ENCODE assay signal across 8 cellular contexts in the genomic region with DNA sequence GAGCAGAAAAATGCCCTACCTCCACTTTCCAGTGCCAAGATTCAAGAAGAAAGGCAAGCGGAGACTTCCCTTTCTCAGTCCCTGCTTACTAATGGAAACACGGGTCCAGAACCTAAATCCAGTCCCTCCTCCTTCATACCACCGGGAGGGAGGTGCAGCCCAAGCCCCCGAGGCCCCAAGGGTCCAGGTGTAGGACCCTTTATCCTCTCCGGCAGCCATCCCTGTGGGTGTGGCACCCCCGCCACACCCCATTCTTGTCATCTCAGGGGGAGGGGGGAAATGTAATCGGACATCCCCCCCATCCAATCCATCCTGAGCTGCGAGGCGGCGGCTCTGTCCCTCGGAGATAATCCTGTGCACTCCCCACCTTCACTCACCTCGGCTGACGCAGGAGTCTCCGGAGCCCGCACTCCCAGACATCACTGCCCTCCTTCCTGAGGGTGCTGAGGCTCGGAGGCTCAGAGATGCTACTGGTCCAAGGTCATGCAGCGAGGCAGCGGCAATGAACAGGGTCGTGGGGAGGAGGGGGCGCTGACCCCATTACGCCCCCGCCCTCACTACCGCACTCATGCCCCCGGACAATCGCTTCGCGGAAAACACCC. TPM values are rescaled to one million over a fixed set of nuclear protein-coding genes. Genes with fewer than 3 reads are reported as not detected.
DNase-seq lines count a peak whose midpoint lies in the region; ATAC-seq, FAIRE-seq and TF ChIP-seq lines count a peak whose summit lies in the region.

No MANE protein-coding gene starts in this region.

- TF ChIP-seq CTCF in GM12865 (IDR thresholded peaks at IDR 0.05; ENCODE audit: insufficient read depth, low read depth, low read length, missing control alignments), result no peak
- no peak for TF ChIP-seq CTCF in OCI-LY1 (IDR thresholded peaks at IDR 0.05; ENCODE audit: low read length)
- no peak for TF ChIP-seq CTCF in neural crest cell (conservative IDR thresholded peaks at IDR 0.05)

- H3K36me3 Mint-ChIP-seq in effector memory CD8-positive, alpha-beta T cell (ENCODE audit: insufficient read depth), result peaks cover 24% of the 10 kb centered on the region
- no peaks in the 10 kb centered on the region for H3K36me3 Mint-ChIP-seq in neural crest cell (ENCODE audit: low read depth)

- peak overlapping the region; percentile 91 for H3K4me2 ChIP-seq in OCI-LY1 (ENCODE audit: low read length)

- no peak overlapping the region for H2AFZ ChIP-seq in OCI-LY1 (ENCODE audit: low read length)

- no peak for DNase-seq in GM12865 (ENCODE audit: low read depth)
- DNase-seq in effector memory CD8-positive, alpha-beta T cell, result no peak
- no peak for DNase-seq in neural crest cell (ENCODE audit: low read depth, low spot score)
- DNase-seq in AG08396 (ENCODE audit: low spot score), result no peak
- DNase-seq in HTR-8/SVneo (ENCODE audit: insufficient read length, low spot score), result no peak

- H3K9ac ChIP-seq in OCI-LY1 (ENCODE audit: low read length), result peak overlapping the region; percentile 94

- no peaks in the 10 kb centered on the region for H3K27me3 Mint-ChIP-seq in effector memory CD8-positive, alpha-beta T cell
- H3K27me3 Mint-ChIP-seq in neural crest cell (ENCODE audit: low read depth), result no peaks in the 10 kb centered on the region

- H3K4me3 Mint-ChIP-seq in effector memory CD8-positive, alpha-beta T cell, result peak overlapping the region; percentile 89 to 90
- H3K4me3 Mint-ChIP-seq in neural crest cell, result peak overlapping the region; percentile 88

- H3K9me2 ChIP-seq in OCI-LY1 (ENCODE audit: low read depth, low read length), result no peaks in the 10 kb centered on the region

- H3K9me3 ChIP-seq in OCI-LY1 (ENCODE audit: low read length), result no peaks in the 10 kb centered on the region

- no peak for FAIRE-seq in HTR-8/SVneo (lab: Jason Lieb, UNC)

- no peak for ATAC-seq in effector memory CD8-positive, alpha-beta T cell (replicated peaks)
- no peak for ATAC-seq in HG03571 (IDR thresholded peaks at IDR 0.05; ENCODE audit: unreplicated experiment)
- ATAC-seq in activated CD4-positive, CD25-positive, alpha-beta regulatory T cell treated with anti-CD3 and anti-CD28 coated beads, Interleukin-2, amount 50 U/mL, for 24 hours, result no peak

- no peaks in the 10 kb centered on the region for H3K27me3 ChIP-seq in OCI-LY1 (ENCODE audit: insufficient read depth, low read length)

- H3K9me3 Mint-ChIP-seq in effector memory CD8-positive, alpha-beta T cell, result no peaks in the 10 kb centered on the region
- no peaks in the 10 kb centered on the region for H3K9me3 Mint-ChIP-seq in neural crest cell

- H3K79me2 ChIP-seq in OCI-LY1 (ENCODE audit: insufficient read depth, low read length), result no peaks in the 10 kb centered on the region

- H3K4me1 ChIP-seq in OCI-LY1 (ENCODE audit: insufficient read depth, low read length, severe bottlenecking), result peaks cover 24% of the 10 kb centered on the region

- H3K27ac ChIP-seq in OCI-LY1 (ENCODE audit: low read depth, low read length, poor library complexity, severe bottlenecking), result no peak overlapping the region

- H4K20me1 ChIP-seq in OCI-LY1 (ENCODE audit: insufficient read depth, low read length), result no peaks in the 10 kb centered on the region

- peaks cover 2% of the 10 kb centered on the region; the same call in 1 of the 2 replicates for H3K36me3 ChIP-seq in OCI-LY1 (ENCODE audit: insufficient read depth, low read length)

- peak overlapping the region; percentile 35 to 96 for H3K27ac Mint-ChIP-seq in effector memory CD8-positive, alpha-beta T cell
- H3K27ac Mint-ChIP-seq in neural crest cell (ENCODE audit: unreplicated experiment), result peak overlapping the region; percentile 27

- H3K4me3 ChIP-seq in GM12865 (ENCODE audit: low read depth, low read length), result peak overlapping the region; percentile 97
- H3K4me3 ChIP-seq in OCI-LY1 (ENCODE audit: low read depth, low read length, poor library complexity, severe bottlenecking), result peak overlapping the region; percentile 83

- no peaks in the 10 kb centered on the region for H3F3A ChIP-seq in OCI-LY1 (ENCODE audit: insufficient read depth, low read length)

- peaks cover 14 to 26% of the 10 kb centered on the region in 2 donors for H3K4me1 Mint-ChIP-seq in effector memory CD8-positive, alpha-beta T cell (ENCODE audit: low read depth in 2 of 2)
- H3K4me1 Mint-ChIP-seq in neural crest cell, result peaks cover 36% of the 10 kb centered on the region

RNA-seq across cellular contexts. Expression of a gene that starts 0.6 kb away (rescaled TPM):
- total RNA-seq in neural crest cell, result 86.0 and 93.0 TPM in 2 replicates

RNA-seq across cellular contexts. Expression of a gene that starts 14.3 kb away (rescaled TPM):
- total RNA-seq in neural crest cell, result 0.54 and 0.55 TPM in 2 replicates

RNA-seq across cellular contexts. Expression of a gene that starts 19.6 kb away (rescaled TPM):
- total RNA-seq in neural crest cell, result 82.1 and 83.6 TPM in 2 replicates

RNA-seq across cellular contexts. Expression of a gene that starts 29.2 kb away (rescaled TPM):
- total RNA-seq in neural crest cell, result 46.5 and 47.5 TPM in 2 replicates

RNA-seq across cellular contexts. Expression of a gene that starts 34.4 kb away (rescaled TPM):
- total RNA-seq in neural crest cell, result 1.1 and 1.3 TPM in 2 replicates
